13 cellular contexts compared by ENCODE assay signal in the genomic region with DNA sequence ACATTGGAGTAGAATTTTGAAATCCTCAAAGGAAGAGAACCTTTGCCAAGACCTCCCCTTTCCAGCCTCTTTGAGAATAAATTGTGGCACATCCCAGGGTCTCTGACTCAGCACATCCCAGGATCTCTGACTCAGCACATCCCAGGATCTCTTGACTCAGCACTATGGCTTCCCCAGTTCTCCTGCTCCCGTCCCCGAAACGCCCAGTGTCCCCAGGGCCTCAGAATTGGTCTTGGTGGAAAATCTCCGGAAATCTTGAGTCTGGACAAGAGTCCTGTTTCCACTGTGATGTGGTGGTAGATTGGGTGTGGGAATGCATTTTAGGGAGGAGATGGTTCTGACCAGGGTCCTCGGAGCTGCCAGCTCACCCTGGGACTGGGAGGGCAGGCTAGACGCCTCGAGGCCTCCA. TPM values are rescaled to one million over a fixed set of nuclear protein-coding genes. Genes with fewer than 3 reads are reported as not detected.
DNase-seq lines count a peak whose midpoint lies in the region; ATAC-seq, FAIRE-seq and TF ChIP-seq lines count a peak whose summit lies in the region.
"Had no signal": no experiment of that assay in that cellular context is flagged by ENCODE, and none has a peak within 500 bp of the region (broad histone marks: within the 10 kb centered on the region; RNA-seq: fewer than 3 reads in every experiment).

No MANE protein-coding gene starts in this region.

- no peaks in the 10 kb centered on the region for H3K27me3 ChIP-seq in astrocyte (ENCODE audit: insufficient read depth, low read length)
- peaks cover 4% of the 10 kb centered on the region for H3K27me3 ChIP-seq in left ventricle myocardium inferior (ENCODE audit: low read depth)
- H3K27me3 ChIP-seq in upper lobe of right lung: no peaks in the 10 kb centered on the region

- POLR2A ChIA-PET in HEK293 (lab: Yijun Ruan, JAX): no interaction called here

- no peaks in the 10 kb centered on the region for H4K20me1 ChIP-seq in astrocyte (ENCODE audit: insufficient read depth, low read length)

- no peak overlapping the region for H3K9ac ChIP-seq in astrocyte (ENCODE audit: low read length)

- H3K36me3 ChIP-seq in HEK293 (ENCODE audit: control insufficient read depth in 2 of 2, insufficient read depth in 1 of 2, low read length in 2 of 2) (no peaks in the 10 kb centered on the region), astrocyte (ENCODE audit: insufficient read depth, low read length) (no peaks in the 10 kb centered on the region), left ventricle myocardium inferior (no peaks in the 10 kb centered on the region), upper lobe of right lung (no peaks in the 10 kb centered on the region)

- H3K4me3 ChIP-seq in HEK293 (ENCODE audit: low read depth, low read length) (no peak overlapping the region), astrocyte (ENCODE audit: insufficient read depth, low read depth, low read length) (no peak overlapping the region), left ventricle myocardium inferior (no peak overlapping the region), skin epidermis (no peak overlapping the region), upper lobe of right lung (no peak overlapping the region)

- H3K4me1 Mint-ChIP-seq in astrocyte (ENCODE audit: low read depth, unreplicated experiment): peaks cover 14% of the 10 kb centered on the region

- peaks cover 2% of the 10 kb centered on the region for H3K9me3 Mint-ChIP-seq in astrocyte (ENCODE audit: unreplicated experiment)

- peaks cover 2% of the 10 kb centered on the region for H3K36me3 Mint-ChIP-seq in astrocyte (ENCODE audit: low read depth, unreplicated experiment)

- H3K27ac ChIP-seq in HEK293 (ENCODE audit: extremely low read depth, low read depth, low read length): no peak overlapping the region
- H3K27ac ChIP-seq in astrocyte (ENCODE audit: low read depth, low read length): no peak overlapping the region
- H3K27ac ChIP-seq in left ventricle myocardium inferior (replicated peaks): peak overlapping the region; percentile 66
- H3K27ac ChIP-seq in skin epidermis: peak overlapping the region in 14 of 21 experiments; percentile 5 to 82 (median 54)
- no peak overlapping the region for H3K27ac ChIP-seq in upper lobe of right lung

- peak overlapping the region; percentile 0 for H3K4me3 Mint-ChIP-seq in astrocyte (ENCODE audit: unreplicated experiment)

- peak overlapping the region; percentile 75 for H3K27ac Mint-ChIP-seq in astrocyte (ENCODE audit: unreplicated experiment)

- peak overlapping the region; percentile 49 for H2AFZ ChIP-seq in astrocyte (ENCODE audit: low read depth, low read length)

- peak; percentile 66 for DNase-seq in astrocyte (ENCODE audit: low read depth)
- no peak for DNase-seq in left ventricle myocardium inferior
- DNase-seq in upper lobe of right lung: no peak
- DNase-seq in NCI-H510A (lab: John Stamatoyannopoulos, UW): no peak
- DNase-seq in stimulated activated CD8-positive, alpha-beta memory T cell treated with anti-CD3 and anti-CD28 coated beads, Interleukin-4, amount 100 ng/mL, for 48 hours: no peak
- no peak for DNase-seq in epidermal melanocyte (ENCODE audit: insufficient read length, low spot score)
- DNase-seq: DMS79 treated with DMSO at 0.1 percent for 48 hours; head of caudate nucleus; midbrain; stimulated activated naive CD4-positive, alpha-beta T cell treated with Interleukin-2 at 50 U/mL for 16 hours had no signal

- H3K4me2 ChIP-seq in astrocyte (ENCODE audit: low read length): peak overlapping the region; percentile 42

- no peaks in the 10 kb centered on the region for H3K27me3 Mint-ChIP-seq in astrocyte (ENCODE audit: low read depth, unreplicated experiment)

- CTCF ChIA-PET in HEK293 (lab: Yijun Ruan, JAX): interaction anchor here (0.6 to 1.2 kb wide), 2 partner anchors 83 to 149 kb away, joined by 5 to 7 read pairs; no protein-coding TSS in a partner anchor

- intact Hi-C loops in left ventricle myocardium inferior (cut with micrococcal nuclease) (no loop called here), upper lobe of right lung (cut with DNase I) (loop anchor here (10.0 kb wide), 1 partner anchor 47 kb away; no protein-coding TSS in a partner anchor)

- TF ChIP-seq CTCF in HEK293 (tag by site-specific recombination; IDR thresholded peaks at IDR 0.05) (no peak), astrocyte (IDR thresholded peaks at IDR 0.05; ENCODE audit: insufficient read depth, low read depth, low read length) (no peak), left ventricle myocardium inferior (IDR thresholded peaks at IDR 0.05; ENCODE audit: borderline replicate concordance) (no peak), upper lobe of right lung (IDR thresholded peaks at IDR 0.05) (no peak)

- H3K4me1 ChIP-seq in HEK293 (ENCODE audit: control insufficient read depth, insufficient read depth, low read length) (no peaks in the 10 kb centered on the region), astrocyte (ENCODE audit: insufficient read depth, low read length) (peaks cover 12% of the 10 kb centered on the region), left ventricle myocardium inferior (peaks cover 22% of the 10 kb centered on the region), upper lobe of right lung (no peaks in the 10 kb centered on the region)

- peak; percentile 45 for FAIRE-seq in astrocyte (lab: Jason Lieb, UNC)

- H3K79me2 ChIP-seq in astrocyte (ENCODE audit: insufficient read depth, low read length): no peaks in the 10 kb centered on the region

- no peak for ATAC-seq in upper lobe of right lung

- H3K9me3 ChIP-seq in HEK293 (ENCODE audit: control insufficient read depth, insufficient read depth, low read depth, low read length) (no peaks in the 10 kb centered on the region), astrocyte (ENCODE audit: insufficient read depth, low read depth, low read length) (no peaks in the 10 kb centered on the region), left ventricle myocardium inferior (replicated peaks) (no peaks in the 10 kb centered on the region), upper lobe of right lung (no peaks in the 10 kb centered on the region)

TF ChIP-seq in HEK293, 187 proteins besides CTCF, POLR2A, EP300 and RAD21:
- no peak for TF ChIP-seq ZNF292 (tag by site-specific recombination; IDR thresholded peaks at IDR 0.05; ENCODE audit: borderline replicate concordance, low read depth)
- TF ChIP-seq, protein P1, sequence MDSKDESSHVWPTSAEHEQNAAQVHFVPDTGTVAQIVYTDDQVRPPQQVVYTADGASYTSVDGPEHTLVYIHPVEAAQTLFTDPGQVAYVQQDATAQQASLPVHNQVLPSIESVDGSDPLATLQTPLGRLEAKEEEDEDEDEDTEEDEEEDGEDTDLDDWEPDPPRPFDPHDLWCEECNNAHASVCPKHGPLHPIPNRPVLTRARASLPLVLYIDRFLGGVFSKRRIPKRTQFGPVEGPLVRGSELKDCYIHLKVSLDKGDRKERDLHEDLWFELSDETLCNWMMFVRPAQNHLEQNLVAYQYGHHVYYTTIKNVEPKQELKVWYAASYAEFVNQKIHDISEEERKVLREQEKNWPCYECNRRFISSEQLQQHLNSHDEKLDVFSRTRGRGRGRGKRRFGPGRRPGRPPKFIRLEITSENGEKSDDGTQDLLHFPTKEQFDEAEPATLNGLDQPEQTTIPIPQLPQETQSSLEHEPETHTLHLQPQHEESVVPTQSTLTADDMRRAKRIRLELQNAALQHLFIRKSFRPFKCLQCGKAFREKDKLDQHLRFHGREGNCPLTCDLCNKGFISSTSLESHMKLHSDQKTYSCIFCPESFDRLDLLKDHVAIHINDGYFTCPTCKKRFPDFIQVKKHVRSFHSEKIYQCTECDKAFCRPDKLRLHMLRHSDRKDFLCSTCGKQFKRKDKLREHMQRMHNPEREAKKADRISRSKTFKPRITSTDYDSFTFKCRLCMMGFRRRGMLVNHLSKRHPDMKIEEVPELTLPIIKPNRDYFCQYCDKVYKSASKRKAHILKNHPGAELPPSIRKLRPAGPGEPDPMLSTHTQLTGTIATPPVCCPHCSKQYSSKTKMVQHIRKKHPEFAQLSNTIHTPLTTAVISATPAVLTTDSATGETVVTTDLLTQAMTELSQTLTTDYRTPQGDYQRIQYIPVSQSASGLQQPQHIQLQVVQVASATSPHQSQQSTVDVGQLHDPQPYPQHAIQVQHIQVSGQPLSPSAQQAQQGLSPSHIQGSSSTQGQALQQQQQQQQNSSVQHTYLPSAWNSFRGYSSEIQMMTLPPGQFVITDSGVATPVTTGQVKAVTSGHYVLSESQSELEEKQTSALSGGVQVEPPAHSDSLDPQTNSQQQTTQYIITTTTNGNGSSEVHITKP (tag by site-specific recombination; IDR thresholded peaks at IDR 0.05): peak; percentile 33; the same call in 1 of the 2 replicates

RNA-seq across cellular contexts. Expression of a gene that starts 19.2 kb away (rescaled TPM):
- total RNA-seq in astrocyte (8.9 and 13.8 TPM in 2 replicates), left ventricle myocardium inferior (12.2 TPM), upper lobe of right lung (14.4 TPM)

RNA-seq across cellular contexts. Expression of a gene that starts 33.8 kb away (rescaled TPM):
- not detected in 2 replicates for total RNA-seq in astrocyte
- not detected for total RNA-seq in left ventricle myocardium inferior
- total RNA-seq in upper lobe of right lung: not detected
- total RNA-seq: cerebellum had no signal

Comparison
In these comparisons a context has a peak if more than half of its experiments do, and no peak if none do; other contexts are left out.
1. H3K27ac ChIP-seq: peak in left ventricle myocardium inferior (single experiment) and skin epidermis (14 of 21); none in HEK293 (single experiment), astrocyte (single experiment) and upper lobe of right lung (single experiment).